Comparison of ENCODE assay signal across 13 cellular contexts in the genomic region with DNA sequence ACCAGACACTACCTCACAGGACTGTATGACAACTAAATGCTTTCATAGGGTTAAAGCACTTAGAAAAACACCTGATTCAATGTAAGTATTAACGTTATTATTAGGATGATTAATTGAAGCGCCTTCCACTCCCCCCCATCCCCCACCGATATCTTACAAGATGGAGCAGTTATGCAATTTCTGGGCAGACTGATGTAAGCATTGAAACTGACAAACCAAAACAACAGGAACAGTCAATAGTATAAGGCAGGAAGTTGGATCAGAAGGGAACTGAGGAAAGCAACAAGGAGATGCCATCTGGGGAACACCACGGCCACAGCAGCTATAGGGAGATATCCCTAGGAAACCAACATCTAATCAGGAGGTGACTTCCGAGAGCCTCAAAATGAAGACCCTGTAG. TPM values are rescaled to one million over a fixed set of nuclear protein-coding genes. Genes with fewer than 3 reads are reported as not detected.
A peak's percentile ranks its signal among the peaks of the same experiment; 100 is the strongest.
DNase-seq lines count a peak whose midpoint lies in the region; ATAC-seq and TF ChIP-seq lines count a peak whose summit lies in the region.
"Had no signal": no experiment of that assay in that cellular context is flagged by ENCODE, and none has a peak within 500 bp of the region (broad histone marks: within the 10 kb centered on the region; RNA-seq: fewer than 3 reads in every experiment).

No MANE protein-coding gene starts in this region.

- no peak for TF ChIP-seq CTCF in spleen (IDR thresholded peaks at IDR 0.05 in 8 of 11, conservative IDR thresholded peaks at IDR 0.05 in 3 of 11)
- TF ChIP-seq CTCF in osteocyte (IDR thresholded peaks at IDR 0.05), result no peak

- ATAC-seq in activated naive CD8-positive, alpha-beta T cell treated with anti-CD3 and anti-CD28 coated beads, Interleukin-2, amount 10 ng/mL, durations not matched to agents 7 days and 5 days (ENCODE audit: low read depth), result no peak

- POLR2A ChIA-PET in activated naive CD8-positive, alpha-beta T cell treated with anti-CD3 and anti-CD28 coated beads, Interleukin-2, amount 10 ng/mL, durations not matched to agents 7 days and 5 days (lab: Charles Lee), result interaction anchor here (1.5 kb wide), 1 partner anchor 18 kb away, joined by 8 read pairs; no protein-coding TSS in a partner anchor

- WGBS in spleen, 5 donors, result 18 to 46% (median 35%) methylated on average over 5 of the region's 5 CpGs

- H3K9me3 Mint-ChIP-seq in activated CD4-positive, alpha-beta T cell treated with anti-CD3 and anti-CD28 coated beads, Interleukin-2, amount 10 ng/mL, durations not matched to agents 24 days and 14 days, result no peaks in the 10 kb centered on the region
- H3K9me3 Mint-ChIP-seq in activated naive CD8-positive, alpha-beta T cell treated with anti-CD3 and anti-CD28 coated beads, Interleukin-2, amount 10 ng/mL, durations not matched to agents 7 days and 5 days, result no peaks in the 10 kb centered on the region
- no peaks in the 10 kb centered on the region for H3K9me3 Mint-ChIP-seq in osteocyte (ENCODE audit: unreplicated experiment)

- H3K27me3 Mint-ChIP-seq in activated CD4-positive, alpha-beta T cell treated with anti-CD3 and anti-CD28 coated beads, Interleukin-2, amount 10 ng/mL, durations not matched to agents 24 days and 14 days, result peaks cover 1% of the 10 kb centered on the region
- H3K27me3 Mint-ChIP-seq in activated naive CD8-positive, alpha-beta T cell treated with anti-CD3 and anti-CD28 coated beads, Interleukin-2, amount 10 ng/mL, durations not matched to agents 7 days and 5 days, result no peaks in the 10 kb centered on the region
- peaks cover 15% of the 10 kb centered on the region for H3K27me3 Mint-ChIP-seq in osteocyte (ENCODE audit: unreplicated experiment)

- no peaks in the 10 kb centered on the region for H3K27me3 ChIP-seq in spleen (replicated peaks in 1 of 7)
- H3K27me3 ChIP-seq: adrenal gland had no signal

- H3K27ac Mint-ChIP-seq in activated CD4-positive, alpha-beta T cell treated with anti-CD3 and anti-CD28 coated beads, Interleukin-2, amount 10 ng/mL, durations not matched to agents 24 days and 14 days, result peak overlapping the region; percentile 83
- peak overlapping the region; percentile 92 for H3K27ac Mint-ChIP-seq in activated naive CD8-positive, alpha-beta T cell treated with anti-CD3 and anti-CD28 coated beads, Interleukin-2, amount 10 ng/mL, durations not matched to agents 7 days and 5 days
- no peak overlapping the region for H3K27ac Mint-ChIP-seq in osteocyte (ENCODE audit: unreplicated experiment)

- DNase-seq in activated CD4-positive, alpha-beta T cell treated with anti-CD3 and anti-CD28 coated beads, Interleukin-2, amount 10 ng/mL, durations not matched to agents 24 days and 14 days, result no peak
- DNase-seq in activated CD4-positive, alpha-beta T cell treated with anti-CD3 and anti-CD28 coated beads for 4 hours, result no peak
- peak; percentile 87 for DNase-seq in MV-4-11 (lab: John Stamatoyannopoulos, UW)
- DNase-seq in activated naive CD8-positive, alpha-beta T cell treated with anti-CD3 and anti-CD28 coated beads, Interleukin-2, amount 10 ng/mL, durations not matched to agents 7 days and 5 days, result no peak
- no peak for DNase-seq in spleen
- DNase-seq in HPDE6-E6E7 (ENCODE audit: extremely low spot score), result no peak
- DNase-seq in COLO829 (ENCODE audit: low spot score), result no peak
- no peak for DNase-seq in osteocyte (ENCODE audit: extremely low spot score, unreplicated experiment)
- DNase-seq: NK-92 treated with Interleukin-12 subunit alpha and Interleukin-12 subunit beta, amount 100 ng/mL, for 24 hours had no signal

- peaks cover 26 to 74% (median 59%) of the 10 kb centered on the region in 6 donors for H3K4me1 ChIP-seq in spleen
- H3K4me1 ChIP-seq: adrenal gland had no signal

- no peaks in the 10 kb centered on the region for H3K9me3 ChIP-seq in spleen
- H3K9me3 ChIP-seq: adrenal gland had no signal

- H3K4me1 Mint-ChIP-seq in activated CD4-positive, alpha-beta T cell treated with anti-CD3 and anti-CD28 coated beads, Interleukin-2, amount 10 ng/mL, durations not matched to agents 24 days and 14 days, result peaks cover 60% of the 10 kb centered on the region
- H3K4me1 Mint-ChIP-seq in activated naive CD8-positive, alpha-beta T cell treated with anti-CD3 and anti-CD28 coated beads, Interleukin-2, amount 10 ng/mL, durations not matched to agents 7 days and 5 days, result peaks cover 60% of the 10 kb centered on the region
- no peaks in the 10 kb centered on the region for H3K4me1 Mint-ChIP-seq in osteocyte (ENCODE audit: unreplicated experiment)

- H3K4me3 ChIP-seq in spleen, result peak overlapping the region in 7 of 8 donors; percentile 21 to 76 (median 50)
- H3K4me3 ChIP-seq: smooth muscle cell had no signal

- peaks cover 60% of the 10 kb centered on the region for H3K36me3 Mint-ChIP-seq in activated CD4-positive, alpha-beta T cell treated with anti-CD3 and anti-CD28 coated beads, Interleukin-2, amount 10 ng/mL, durations not matched to agents 24 days and 14 days (ENCODE audit: low read depth)
- peaks cover 51% of the 10 kb centered on the region for H3K36me3 Mint-ChIP-seq in activated naive CD8-positive, alpha-beta T cell treated with anti-CD3 and anti-CD28 coated beads, Interleukin-2, amount 10 ng/mL, durations not matched to agents 7 days and 5 days
- no peaks in the 10 kb centered on the region for H3K36me3 Mint-ChIP-seq in osteocyte (ENCODE audit: unreplicated experiment)

- peaks cover 0 to 14% (median 0%) of the 10 kb centered on the region in 6 donors for H3K36me3 ChIP-seq in spleen
- H3K36me3 ChIP-seq: adrenal gland had no signal

- intact Hi-C loops in activated CD4-positive, alpha-beta T cell treated with anti-CD3 and anti-CD28 coated beads, Interleukin-2, amount 10 ng/mL, durations not matched to agents 24 days and 14 days (cut with micrococcal nuclease), result loop anchor here (2.0 kb wide), 1 partner anchor 13 kb away; no protein-coding TSS in a partner anchor
- intact Hi-C loops in spleen (cut with DNase I; ENCODE audit: low total_unique reads), result loop anchor here (10.0 kb wide), 1 partner anchor 107 kb away; no protein-coding TSS in a partner anchor

- peak overlapping the region; percentile 82 for H3K4me3 Mint-ChIP-seq in activated CD4-positive, alpha-beta T cell treated with anti-CD3 and anti-CD28 coated beads, Interleukin-2, amount 10 ng/mL, durations not matched to agents 24 days and 14 days
- H3K4me3 Mint-ChIP-seq in activated naive CD8-positive, alpha-beta T cell treated with anti-CD3 and anti-CD28 coated beads, Interleukin-2, amount 10 ng/mL, durations not matched to agents 7 days and 5 days, result peak overlapping the region; percentile 98
- no peak overlapping the region for H3K4me3 Mint-ChIP-seq in osteocyte (ENCODE audit: unreplicated experiment)

- no peak for TF ChIP-seq POLR2A in spleen (IDR thresholded peaks at IDR 0.05)

- peak overlapping the region; percentile 77 to 94 (median 90) for H3K27ac ChIP-seq in spleen

RNA-seq across cellular contexts. Expression of gene LCP1, which starts 3.8 kb away (rescaled TPM):
- 758 and 792 TPM in 2 replicates for total RNA-seq in activated CD4-positive, alpha-beta T cell treated with anti-CD3 and anti-CD28 coated beads, Interleukin-2, amount 10 ng/mL, durations not matched to agents 24 days and 14 days
- 1,000 to 10,000 TPM in 1 of 2 experiments, 100 to 1,000 TPM in 1; 965 to 1,009 TPM for total RNA-seq in activated naive CD8-positive, alpha-beta T cell treated with anti-CD3 and anti-CD28 coated beads, Interleukin-2, amount 10 ng/mL, durations not matched to agents 7 days and 5 days
- 100 to 1,000 TPM; 488 to 968 (median 620) TPM for total RNA-seq in spleen
- polyA plus RNA-seq in spleen, result 100 to 1,000 TPM; 155 to 226 (median 206) TPM
- total RNA-seq in osteocyte, result 0.08 TPM in 1 of 2 replicates, not detected in the other
- total RNA-seq: G401 had no signal

RNA-seq across cellular contexts. Expression of gene LRRC63, which starts 33.6 kb away (rescaled TPM):
- 0.26 and 0.40 TPM in 2 replicates for total RNA-seq in activated CD4-positive, alpha-beta T cell treated with anti-CD3 and anti-CD28 coated beads, Interleukin-2, amount 10 ng/mL, durations not matched to agents 24 days and 14 days
- 1 to 10 TPM; 1.5 to 1.6 TPM for total RNA-seq in activated naive CD8-positive, alpha-beta T cell treated with anti-CD3 and anti-CD28 coated beads, Interleukin-2, amount 10 ng/mL, durations not matched to agents 7 days and 5 days
- total RNA-seq in spleen, result 1 to 10 TPM in 1 of 7 donors, under 1 TPM in 6; 0.32 to 1.3 (median 0.69) TPM
- under 1 TPM; 0.04 to 0.11 (median 0.10) TPM for polyA plus RNA-seq in spleen
- not detected in 2 replicates for total RNA-seq in osteocyte
- total RNA-seq: G401, MCF 10A, smooth muscle cell had no signal

Comparison
In these comparisons a context has a peak if more than half of its experiments do, and no peak if none do; other contexts are left out.
1. RNA of gene LCP1, which starts 3.8 kb away (total RNA-seq): 965 to 1,009 TPM in activated naive CD8-positive, alpha-beta T cell treated with anti-CD3 and anti-CD28 coated beads, Interleukin-2, amount 10 ng/mL, durations not matched to agents 7 days and 5 days, 758 to 792 TPM in activated CD4-positive, alpha-beta T cell treated with anti-CD3 and anti-CD28 coated beads, Interleukin-2, amount 10 ng/mL, durations not matched to agents 24 days and 14 days and 488 to 968 TPM in spleen; 0.08 TPM in osteocyte; every median in the first group is over 100 times any median in the second.